23 cellular contexts compared by ENCODE assay signal in genomic region chr22:27214691-27215090, GRCh38.
A peak's percentile ranks its signal among the peaks of the same experiment; 100 is the strongest.
DNase-seq lines count a peak whose midpoint lies in the region; ATAC-seq and TF ChIP-seq lines count a peak whose summit lies in the region.
"Had no signal": no experiment of that assay in that cellular context is flagged by ENCODE, and none has a peak within 500 bp of the region (broad histone marks: within the 10 kb centered on the region; RNA-seq: fewer than 3 reads in every experiment).

No MANE protein-coding gene starts in this region.

- H3K4me1 Mint-ChIP-seq in endothelial cell (ENCODE audit: unreplicated experiment) (peaks cover 49% of the 10 kb centered on the region), osteocyte (ENCODE audit: unreplicated experiment) (peaks cover 76% of the 10 kb centered on the region)
- H3K4me1 Mint-ChIP-seq: IgD-negative memory B cell; naive thymus-derived CD4-positive, alpha-beta T cell had no signal

- H3K4me3 ChIP-seq in ascending aorta (no peak overlapping the region), tibial artery (no peak overlapping the region), A673 (ENCODE audit: low read depth, low read length, poor library complexity, severe bottlenecking) (no peak overlapping the region)
- H3K4me3 ChIP-seq: adrenal gland had no signal

- peaks cover 5% of the 10 kb centered on the region for H3K27me3 Mint-ChIP-seq in endothelial cell (ENCODE audit: unreplicated experiment)
- H3K27me3 Mint-ChIP-seq in osteocyte (ENCODE audit: unreplicated experiment), result no peaks in the 10 kb centered on the region

- BruUV-seq in A673 (replicated peaks; lab: Mats Ljungman, UMichigan), result no TSS peak

- TF ChIP-seq CTCF in ascending aorta (IDR thresholded peaks at IDR 0.05) (no peak), endothelial cell (IDR thresholded peaks at IDR 0.05; ENCODE audit: unreplicated experiment) (no peak), osteocyte (IDR thresholded peaks at IDR 0.05) (no peak), tibial artery (IDR thresholded peaks at IDR 0.05) (no peak), A673 (conservative IDR thresholded peaks at IDR 0.05; ENCODE audit: low read depth, low read length) (no peak)

- intact Hi-C loops in ascending aorta (cut with DNase I), result loop anchor here (2.0 to 10.0 kb wide), 4 partner anchors 24 to 590 kb away; partner anchors contain the start of gene MN1
- intact Hi-C loops in tibial artery (cut with DNase I; ENCODE audit: low total_unique reads), result loop anchor here (5.0 kb wide), 1 partner anchor 107 kb away; no protein-coding TSS in a partner anchor
- intact Hi-C loops in A673 (cut with micrococcal nuclease; ENCODE audit: unreplicated experiment), result no loop called here

- H3K4me3 Mint-ChIP-seq in endothelial cell (ENCODE audit: unreplicated experiment) (peak overlapping the region; percentile 34), osteocyte (ENCODE audit: unreplicated experiment) (no peak overlapping the region)
- H3K4me3 Mint-ChIP-seq: activated T-cell treated with anti-CD3 and anti-CD28 coated beads, Interleukin-2, amount 50 U/mL, for 24 hours; dendritic cell treated with granulocyte-macrophage colony-stimulating factor and Interleukin-4, amounts not matched to agents 40 ng/mL and 50 ng/mL, for 4 days; IgD-negative memory B cell; naive thymus-derived CD4-positive, alpha-beta T cell; T-helper 2 cell treated with Interferon-gamma antibody and Interleukin-4, amounts not matched to agents 5 μg/mL and 100 μg/mL, for 36 hours had no signal

- DNase-seq in ascending aorta (ENCODE audit: low spot score in 2 of 2), result no peak
- DNase-seq in endothelial cell (ENCODE audit: low spot score), result no peak
- DNase-seq in osteocyte (ENCODE audit: extremely low spot score, unreplicated experiment), result no peak
- no peak for DNase-seq in tibial artery
- no peak for DNase-seq in A673 (ENCODE audit: low spot score)
- no peak for DNase-seq in NCI-H2227 (lab: John Stamatoyannopoulos, UW; ENCODE audit: unreplicated experiment)
- DNase-seq: activated CD4-positive, alpha-beta T cell treated with anti-CD3 and anti-CD28 coated beads for 48 hours; activated naive CD4-positive, alpha-beta T cell; activated T-cell treated with anti-CD3 and anti-CD28 coated beads, Interleukin-2, amount 50 U/mL, for 24 hours; naive thymus-derived CD4-positive, alpha-beta T cell; NCI-H1092 treated with DMSO at 0.1 percent for 48 hours; NCI-H2029; NCI-H226; NCI-H774 had no signal

- no peak for ATAC-seq in HG03521 (IDR thresholded peaks at IDR 0.05; ENCODE audit: unreplicated experiment)
- ATAC-seq: left colon; naive thymus-derived CD4-positive, alpha-beta T cell; SK-N-SH treated with all-trans-retinoic acid at 6 μM for 48 hours had no signal

- H3K4me1 ChIP-seq in ascending aorta (peaks cover 11 to 30% of the 10 kb centered on the region in 2 donors), tibial artery (peaks cover 13 to 37% (median 23%) of the 10 kb centered on the region in 4 donors), A673 (ENCODE audit: insufficient read depth, low read length, poor library complexity, severe bottlenecking) (peaks cover 9% of the 10 kb centered on the region)
- H3K4me1 ChIP-seq: adrenal gland had no signal

- H3K9me3 ChIP-seq in ascending aorta (no peaks in the 10 kb centered on the region), tibial artery (no peaks in the 10 kb centered on the region), A673 (ENCODE audit: low read depth, low read length, poor library complexity, severe bottlenecking) (no peaks in the 10 kb centered on the region)
- H3K9me3 ChIP-seq: adrenal gland had no signal

- H3K27ac ChIP-seq in ascending aorta (peak overlapping the region; percentile 72 to 84), tibial artery (peak overlapping the region; percentile 65 to 83), A673 (ENCODE audit: low read depth, low read length, poor library complexity, severe bottlenecking) (no peak overlapping the region)
- H3K27ac ChIP-seq: RWPE1, VCaP had no signal

- H3K27ac Mint-ChIP-seq in endothelial cell (ENCODE audit: unreplicated experiment) (no peak overlapping the region), osteocyte (ENCODE audit: unreplicated experiment) (peak overlapping the region; percentile 95)
- H3K27ac Mint-ChIP-seq: activated T-cell treated with anti-CD3 and anti-CD28 coated beads, Interleukin-2, amount 50 U/mL, for 24 hours; dendritic cell treated with granulocyte-macrophage colony-stimulating factor and Interleukin-4, amounts not matched to agents 40 ng/mL and 50 ng/mL, for 4 days; IgD-negative memory B cell; naive thymus-derived CD4-positive, alpha-beta T cell; T-helper 2 cell treated with Interferon-gamma antibody and Interleukin-4, amounts not matched to agents 5 μg/mL and 100 μg/mL, for 36 hours had no signal

- POLR2A ChIA-PET in A673 (lab: Charles Lee; ENCODE audit: low non-redundant PET), result no interaction called here

- H3K27me3 ChIP-seq in ascending aorta, result no peaks in the 10 kb centered on the region
- no peaks in the 10 kb centered on the region for H3K27me3 ChIP-seq in tibial artery
- no peaks in the 10 kb centered on the region for H3K27me3 ChIP-seq in A673 (replicated peaks; ENCODE audit: insufficient read depth, low read depth, low read length, poor library complexity)

- no peaks in the 10 kb centered on the region for H3K9me3 Mint-ChIP-seq in endothelial cell (ENCODE audit: unreplicated experiment)
- H3K9me3 Mint-ChIP-seq in osteocyte (ENCODE audit: unreplicated experiment), result peaks cover 4% of the 10 kb centered on the region
- H3K9me3 Mint-ChIP-seq: activated T-cell treated with anti-CD3 and anti-CD28 coated beads, Interleukin-2, amount 50 U/mL, for 24 hours; dendritic cell treated with granulocyte-macrophage colony-stimulating factor and Interleukin-4, amounts not matched to agents 40 ng/mL and 50 ng/mL, for 4 days; T-helper 2 cell treated with Interferon-gamma antibody and Interleukin-4, amounts not matched to agents 5 μg/mL and 100 μg/mL, for 36 hours had no signal

- CTCF ChIA-PET in A673 (lab: Charles Lee), result no interaction called here

- H3K36me3 Mint-ChIP-seq in endothelial cell (ENCODE audit: low read depth, unreplicated experiment) (no peaks in the 10 kb centered on the region), osteocyte (ENCODE audit: unreplicated experiment) (peaks cover 14% of the 10 kb centered on the region)
- H3K36me3 Mint-ChIP-seq: IgD-negative memory B cell; naive thymus-derived CD4-positive, alpha-beta T cell had no signal

- no peaks in the 10 kb centered on the region for H3K36me3 ChIP-seq in ascending aorta
- H3K36me3 ChIP-seq in tibial artery, result no peaks in the 10 kb centered on the region
- H3K36me3 ChIP-seq in A673 (ENCODE audit: insufficient read depth, low read length, poor library complexity, severe bottlenecking), result no peaks in the 10 kb centered on the region
- H3K36me3 ChIP-seq: adrenal gland had no signal
